Comparison of ENCODE assay signal across 20 cellular contexts in the genomic region with DNA sequence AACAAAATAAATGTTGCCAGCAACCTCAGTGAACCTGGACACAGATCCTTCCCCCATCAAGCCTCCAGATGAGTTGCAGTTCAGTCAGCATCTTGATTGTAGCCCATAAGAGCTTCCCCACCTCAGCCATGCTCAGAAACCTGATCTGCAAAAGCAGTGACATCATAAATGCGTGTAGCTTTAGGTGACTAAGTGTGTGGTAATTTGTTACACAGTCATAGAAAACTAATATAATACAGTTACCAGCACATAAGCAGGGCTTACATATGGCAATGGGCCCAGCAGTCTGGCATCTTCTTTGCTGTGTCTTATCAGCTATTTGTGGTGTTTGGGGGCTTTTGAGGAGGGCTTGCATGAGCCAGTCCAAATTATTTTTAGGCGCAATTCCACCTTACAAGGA.
DNase-seq lines count a peak whose midpoint lies in the region; ATAC-seq and TF ChIP-seq lines count a peak whose summit lies in the region.
"Had no signal": no experiment of that assay in that cellular context is flagged by ENCODE, and none has a peak within 500 bp of the region (broad histone marks: within the 10 kb centered on the region; RNA-seq: fewer than 3 reads in every experiment).

No MANE protein-coding gene starts in this region.

- H3K27me3 ChIP-seq in IMR-90 (ENCODE audit: control insufficient read depth, insufficient read depth, low read length) = no peaks in the 10 kb centered on the region
- no peaks in the 10 kb centered on the region for H3K27me3 ChIP-seq in foreskin keratinocyte
- H3K27me3 ChIP-seq: BE2C, neural progenitor cell, right atrium auricular region had no signal

- peak overlapping the region; percentile 29 for H2BK120ac ChIP-seq in IMR-90 (ENCODE audit: low read depth, low read length)

- no peak overlapping the region for H2AK5ac ChIP-seq in IMR-90 (ENCODE audit: low read depth, low read length)

- TF ChIP-seq POLR2A in IMR-90 (IDR thresholded peaks at IDR 0.05; ENCODE audit: low read depth, low read length) (no peak), GM18505 (IDR thresholded peaks at IDR 0.05; ENCODE audit: borderline replicate concordance, extremely low read depth, insufficient read depth, insufficient read length) (no peak)

- no peaks in the 10 kb centered on the region for H3K9me1 ChIP-seq in IMR-90 (ENCODE audit: insufficient read depth, low read length)

- dilution Hi-C loops in IMR-90 (cut with HindIII; ENCODE audit: low sequenced_read_pairs, unreplicated experiment) = no loop called here

- H2AK9ac ChIP-seq in IMR-90 (replicated peaks; ENCODE audit: low read depth, low read length, poor library complexity) = no peak overlapping the region

- no peak overlapping the region for H3K27ac ChIP-seq in IMR-90 (ENCODE audit: insufficient read depth, low read length)
- H3K27ac ChIP-seq in foreskin keratinocyte = no peak overlapping the region
- H3K27ac ChIP-seq: neural progenitor cell, right atrium auricular region had no signal

- H3K79me1 ChIP-seq in IMR-90 (ENCODE audit: low read depth in 1 of 2, low read length in 2 of 2) = no peaks in the 10 kb centered on the region

- peak overlapping the region; percentile 11; the same call in 1 of the 2 replicates for H3K18ac ChIP-seq in IMR-90 (ENCODE audit: low read depth, low read length)

- no peaks in the 10 kb centered on the region for H3K9me3 ChIP-seq in IMR-90 (ENCODE audit: control insufficient read depth, insufficient read depth, low read length)
- H3K9me3 ChIP-seq: BE2C, right atrium auricular region had no signal

- CTCF ChIA-PET in IMR-90 (lab: Yijun Ruan, JAX) = no interaction called here

- H4K20me1 ChIP-seq in IMR-90 (ENCODE audit: insufficient read depth, low read length) = no peaks in the 10 kb centered on the region

- H2AFZ ChIP-seq in IMR-90 (replicated peaks; ENCODE audit: low read length, poor library complexity) = peak overlapping the region; percentile 45
- H2AFZ ChIP-seq: GM23338, neural progenitor cell had no signal

- DNase-seq in Daoy (ENCODE audit: low read depth) (peak; percentile 37), IMR-90 (peak; percentile 97), astrocyte of the cerebellum (ENCODE audit: low read depth) (peak; percentile 28), foreskin keratinocyte (peak; percentile 22 to 44), midbrain (lab: John Stamatoyannopoulos, UW) (no peak), NCI-H2227 treated with DMSO at 0.1 percent for 48 hours (lab: John Stamatoyannopoulos, UW) (no peak)
- DNase-seq: activated CD4-positive, alpha-beta T cell treated with anti-CD3 and anti-CD28 coated beads, Interleukin-2, amount 10 ng/mL, durations not matched to agents 7 days and 5 days; BE2C; endodermal cell; immature natural killer cell; NCI-H2081 treated with DMSO at 0.1 percent for 48 hours; NK-92 treated with Interleukin-12 subunit alpha and Interleukin-12 subunit beta, amount 100 ng/mL, for 24 hours; SHP77 treated with DMSO at 0.1 percent for 48 hours; T-helper 9 cell had no signal

- H3K36me3 ChIP-seq in IMR-90 (ENCODE audit: control insufficient read depth, insufficient read depth, low read length) = no peaks in the 10 kb centered on the region
- H3K36me3 ChIP-seq: BE2C, neural progenitor cell, right atrium auricular region had no signal

- H3K4me1 ChIP-seq in IMR-90 (ENCODE audit: control insufficient read depth, insufficient read depth, low read length) = peaks cover 5% of the 10 kb centered on the region
- H3K4me1 ChIP-seq in foreskin keratinocyte = no peaks in the 10 kb centered on the region
- H3K4me1 ChIP-seq: BE2C, neural progenitor cell, right atrium auricular region had no signal

- H3K4ac ChIP-seq in IMR-90 (ENCODE audit: low read depth, low read length) = no peak overlapping the region

- H3K9ac ChIP-seq in IMR-90 (ENCODE audit: low read depth, low read length) = no peak overlapping the region
- H3K9ac ChIP-seq: neural progenitor cell had no signal

- no peak overlapping the region for H3K56ac ChIP-seq in IMR-90 (ENCODE audit: extremely low read depth, insufficient read depth, low read length)

- peak overlapping the region; percentile 43 for H2BK5ac ChIP-seq in IMR-90 (ENCODE audit: low read depth, low read length, poor library complexity, severe bottlenecking)

- TF ChIP-seq CTCF in IMR-90 (conservative IDR thresholded peaks at IDR 0.05; ENCODE audit: low read depth, low read length) = no peak
- TF ChIP-seq CTCF in astrocyte of the cerebellum (IDR thresholded peaks at IDR 0.05; ENCODE audit: low read depth, low read length, missing control alignments) = no peak
- TF ChIP-seq CTCF in foreskin keratinocyte (conservative IDR thresholded peaks at IDR 0.05) = no peak

- no TSS peak for BruUV-seq in IMR-90 (replicated peaks; lab: Mats Ljungman, UMichigan)

- peak overlapping the region; percentile 58; the same call in 1 of the 2 replicates for H4K91ac ChIP-seq in IMR-90 (ENCODE audit: insufficient read depth, low read depth, low read length)

- peak overlapping the region; percentile 13 to 17; a peak in 2 of 4 replicates for H4K8ac ChIP-seq in IMR-90 (ENCODE audit: low read depth in 2 of 2, low read length in 2 of 2)

- no peak overlapping the region for H3K23ac ChIP-seq in IMR-90 (ENCODE audit: low read depth, low read length)

- no peak overlapping the region for H3K4me2 ChIP-seq in IMR-90 (ENCODE audit: low read depth, low read length)
- H3K4me2 ChIP-seq: GM23338, neural progenitor cell had no signal

- WGBS in IMR-90 (ENCODE audit: extremely low coverage in 2 of 2, insufficient read length in 1 of 2), 2 experiments = no CpG with 5 or more reads among the region's 2 CpGs

- H4K5ac ChIP-seq in IMR-90 (ENCODE audit: low read depth, low read length) = no peak overlapping the region

- ATAC-seq in IMR-90 (ENCODE audit: low read depth) = peak; percentile 62; the same call in 1 of the 2 replicates
- peak; percentile 91 for ATAC-seq in foreskin keratinocyte
- no peak for ATAC-seq in GM18505 (IDR thresholded peaks at IDR 0.05; ENCODE audit: unreplicated experiment)
- no peak for ATAC-seq in GM18907 (IDR thresholded peaks at IDR 0.05; ENCODE audit: unreplicated experiment)
- ATAC-seq: activated naive CD4-positive, alpha-beta T cell treated with anti-CD3 and anti-CD28 coated beads, Interleukin-2, amount 50 U/mL, for 72 hours; GM23338 had no signal

- TF ChIP-seq RAD21 in IMR-90 (IDR thresholded peaks at IDR 0.05; ENCODE audit: low read length) = no peak

- intact Hi-C loops in IMR-90 (cut with micrococcal nuclease) = no loop called here

- H2BK15ac ChIP-seq in IMR-90 (ENCODE audit: low read depth, low read length) = peak overlapping the region; percentile 48; the same call in 1 of the 3 replicates

- no peak overlapping the region for H3K4me3 ChIP-seq in IMR-90 (ENCODE audit: insufficient read depth, low read depth, low read length)
- H3K4me3 ChIP-seq in astrocyte of the cerebellum (ENCODE audit: low read depth, low read length) = no peak overlapping the region
- H3K4me3 ChIP-seq: GM23338, neural progenitor cell, right atrium auricular region had no signal

- POLR2A ChIA-PET in IMR-90 (lab: Charles Lee; ENCODE audit: unreplicated experiment) = no interaction called here

- in situ Hi-C loops in IMR-90 (cut with MboI; ENCODE audit: low sequenced_read_pairs) (no loop called here), astrocyte of the cerebellum (cut with HindIII; ENCODE audit: low sequenced_read_pairs) (no loop called here)

- peak overlapping the region; percentile 48; the same call in 1 of the 2 replicates for H2BK20ac ChIP-seq in IMR-90 (ENCODE audit: low read depth, low read length)

- no peak overlapping the region for H3K14ac ChIP-seq in IMR-90 (replicated peaks; ENCODE audit: low read depth, low read length)

TF ChIP-seq in IMR-90, 13 proteins besides CTCF, POLR2A, EP300 and RAD21:
- TF ChIP-seq FOS (IDR thresholded peaks at IDR 0.05; ENCODE audit: low read depth, low read length) = peak; percentile 47
- no peak for TF ChIP-seq MAZ (IDR thresholded peaks at IDR 0.05; ENCODE audit: borderline replicate concordance, low read depth, low read length)
- no peak for TF ChIP-seq RFX5 (IDR thresholded peaks at IDR 0.05; ENCODE audit: low read depth, low read length)
- TF ChIP-seq MAFK (IDR thresholded peaks at IDR 0.05; ENCODE audit: low read depth, low read length) = no peak
- TF ChIP-seq, protein P1, sequence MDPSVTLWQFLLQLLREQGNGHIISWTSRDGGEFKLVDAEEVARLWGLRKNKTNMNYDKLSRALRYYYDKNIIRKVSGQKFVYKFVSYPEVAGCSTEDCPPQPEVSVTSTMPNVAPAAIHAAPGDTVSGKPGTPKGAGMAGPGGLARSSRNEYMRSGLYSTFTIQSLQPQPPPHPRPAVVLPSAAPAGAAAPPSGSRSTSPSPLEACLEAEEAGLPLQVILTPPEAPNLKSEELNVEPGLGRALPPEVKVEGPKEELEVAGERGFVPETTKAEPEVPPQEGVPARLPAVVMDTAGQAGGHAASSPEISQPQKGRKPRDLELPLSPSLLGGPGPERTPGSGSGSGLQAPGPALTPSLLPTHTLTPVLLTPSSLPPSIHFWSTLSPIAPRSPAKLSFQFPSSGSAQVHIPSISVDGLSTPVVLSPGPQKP (IDR thresholded peaks at IDR 0.05; ENCODE audit: borderline replicate concordance, low read depth, low read length) = no peak
- TF ChIP-seq BHLHE40 (IDR thresholded peaks at IDR 0.05; ENCODE audit: low read depth, low read length) = no peak
- TF ChIP-seq SMC3 (IDR thresholded peaks at IDR 0.05; ENCODE audit: low read depth, low read length) = no peak
- TF ChIP-seq, protein P2, sequence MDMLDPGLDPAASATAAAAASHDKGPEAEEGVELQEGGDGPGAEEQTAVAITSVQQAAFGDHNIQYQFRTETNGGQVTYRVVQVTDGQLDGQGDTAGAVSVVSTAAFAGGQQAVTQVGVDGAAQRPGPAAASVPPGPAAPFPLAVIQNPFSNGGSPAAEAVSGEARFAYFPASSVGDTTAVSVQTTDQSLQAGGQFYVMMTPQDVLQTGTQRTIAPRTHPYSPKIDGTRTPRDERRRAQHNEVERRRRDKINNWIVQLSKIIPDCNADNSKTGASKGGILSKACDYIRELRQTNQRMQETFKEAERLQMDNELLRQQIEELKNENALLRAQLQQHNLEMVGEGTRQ (IDR thresholded peaks at IDR 0.05; ENCODE audit: low read depth, low read length) = no peak
- peak; percentile 54 for TF ChIP-seq CEBPB (IDR thresholded peaks at IDR 0.05; ENCODE audit: low read depth, low read length)
- TF ChIP-seq RCOR1 (IDR thresholded peaks at IDR 0.05; ENCODE audit: insufficient replicate concordance, low read length) = no peak
- TF ChIP-seq CHD1 (IDR thresholded peaks at IDR 0.05; ENCODE audit: low read depth, low read length) = no peak
TF ChIP-seq in IMR-90: peak in this region for 2.

Comparison
In these comparisons a context has a peak if more than half of its experiments do, and no peak if none do; other contexts are left out.
1. DNase-seq: peak in Daoy (single experiment), IMR-90 (single experiment), astrocyte of the cerebellum (single experiment) and foreskin keratinocyte (2 of 2); none in midbrain (single experiment) and NCI-H2227 treated with DMSO at 0.1 percent for 48 hours (single experiment).
2. ATAC-seq: peak in IMR-90 (single experiment) and foreskin keratinocyte (single experiment); none in GM18505 (single experiment) and GM18907 (single experiment).